In the genomic region with DNA sequence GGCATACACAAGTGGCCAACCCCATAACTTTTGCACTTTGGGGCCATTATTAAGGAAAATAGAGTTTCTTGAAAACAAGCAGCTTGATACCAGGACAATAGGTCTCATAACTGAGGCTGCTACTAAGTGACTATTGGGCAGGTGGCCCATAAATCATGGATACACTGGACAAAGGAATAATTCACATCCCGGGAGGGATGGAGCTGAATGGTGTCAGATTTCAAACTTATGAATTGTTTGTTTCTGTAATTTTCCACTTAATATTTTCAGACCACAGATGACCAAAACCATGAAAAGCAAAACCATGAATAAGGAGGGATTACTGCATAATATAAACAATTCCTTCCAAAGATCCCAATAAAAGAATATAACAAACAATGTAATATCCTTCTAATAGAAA, we compare ENCODE assay signal across 14 cellular contexts.
DNase-seq lines count a peak whose midpoint lies in the region; ATAC-seq and TF ChIP-seq lines count a peak whose summit lies in the region.
"Had no signal": no experiment of that assay in that cellular context is flagged by ENCODE, and none has a peak within 500 bp of the region (broad histone marks: within the 10 kb centered on the region; RNA-seq: fewer than 3 reads in every experiment).

No MANE protein-coding gene starts in this region.

- no peak overlapping the region for H3K4me3 ChIP-seq in foreskin fibroblast (ENCODE audit: low read depth in 1 of 2, low read length in 2 of 2)
- H3K4me3 ChIP-seq: coronary artery had no signal

- DNase-seq in COR-L47 (lab: John Stamatoyannopoulos, UW) (peak; percentile 72), NCI-H1092 treated with DMSO at 0.1 percent for 48 hours (lab: John Stamatoyannopoulos, UW) (peak; percentile 34), SK-MEL-5 (ENCODE audit: low read depth, low spot score) (peak; percentile 44), foreskin fibroblast (peak; percentile 18 to 52), NCI-H2196 (lab: John Stamatoyannopoulos, UW; ENCODE audit: unreplicated experiment) (no peak), GM13976 (ENCODE audit: low spot score) (no peak)
- DNase-seq: activated CD4-positive, alpha-beta T cell treated with anti-CD3 and anti-CD28 coated beads, Interleukin-2, amount 50 U/mL, for 4 hours; activated naive CD4-positive, alpha-beta T cell treated with Interleukin-2 at 50 U/mL for 16 hours; Karpas-422; NCI-H82; T-cell had no signal

- ATAC-seq in HG03521 (IDR thresholded peaks at IDR 0.05; ENCODE audit: unreplicated experiment) (no peak), HG03139 (IDR thresholded peaks at IDR 0.05; ENCODE audit: unreplicated experiment) (no peak)
- ATAC-seq: T-cell had no signal

- in situ Hi-C loops in SK-MEL-5 (cut with HindIII; ENCODE audit: low pct_unique_long_range_greater_than_20kb, low sequenced_read_pairs): no loop called here
- in situ Hi-C loops in GM13976 (cut with MboI; ENCODE audit: low sequenced_read_pairs, unreplicated experiment): no loop called here

- TF ChIP-seq CTCF in foreskin fibroblast (IDR thresholded peaks at IDR 0.05; ENCODE audit: low read depth, low read length): no peak
- no peak for TF ChIP-seq CTCF in GM13976 (IDR thresholded peaks at IDR 0.05; ENCODE audit: borderline replicate concordance, control extremely low read depth, extremely low read depth, insufficient read depth, missing control alignments)

Comparison
In these comparisons a context has a peak if more than half of its experiments do, and no peak if none do; other contexts are left out.
1. DNase-seq: peak in COR-L47 (single experiment), NCI-H1092 treated with DMSO at 0.1 percent for 48 hours (single experiment), SK-MEL-5 (single experiment) and foreskin fibroblast (2 of 2); none in NCI-H2196 (single experiment) and GM13976 (single experiment).